ENCODE assay signal across 29 cellular contexts in the genomic region with DNA sequence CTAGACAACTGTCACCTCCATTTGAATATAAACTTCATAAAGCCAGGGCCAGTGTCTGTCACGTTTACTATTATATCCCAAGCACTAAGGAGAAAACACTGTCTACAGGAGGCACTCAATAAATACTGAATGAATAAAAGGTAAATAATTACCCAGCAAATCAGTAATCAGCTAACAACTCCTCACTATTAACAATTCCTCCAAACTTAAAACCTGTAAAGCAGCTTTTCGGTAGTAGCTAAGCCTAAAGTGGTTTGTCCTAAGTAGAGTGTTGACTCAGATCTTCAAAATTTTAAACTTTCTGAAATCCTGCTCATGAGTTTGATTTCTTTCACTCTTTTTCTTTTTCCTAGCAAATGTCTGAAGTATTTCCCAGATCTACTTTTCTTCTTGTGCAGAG. TPM values are rescaled to one million over a fixed set of nuclear protein-coding genes. Genes with fewer than 3 reads are reported as not detected.
"Had no signal": no experiment of that assay in that cellular context is flagged by ENCODE, and none has a peak within 500 bp of the region (broad histone marks: within the 10 kb centered on the region; RNA-seq: fewer than 3 reads in every experiment).

No MANE protein-coding gene starts in this region.

- H3K9ac ChIP-seq: KMS-11 had no signal

- H3K4me3 ChIP-seq: ascending aorta, body of pancreas, MG63, Peyer's patch had no signal

- H3K27me3 Mint-ChIP-seq: activated B cell treated with CpG ODN at 0.5 μM for 24 hours; activated CD4-positive, alpha-beta T cell treated with anti-CD3 and anti-CD28 coated beads, Interleukin-2, amount 10 ng/mL, durations not matched to agents 24 days and 14 days; activated CD8-positive, alpha-beta memory T cell treated with anti-CD3 and anti-CD28 coated beads, Interleukin-2, amount 10 ng/mL, durations not matched to agents 7 days and 5 days; activated naive CD8-positive, alpha-beta T cell treated with anti-CD3 and anti-CD28 coated beads, Interleukin-2, amount 50 U/mL, for 24 hours; activated T-cell treated with anti-CD3 and anti-CD28 coated beads, Interleukin-2, amount 50 U/mL, for 24 hours; central memory CD8-positive, alpha-beta T cell had no signal

- H3K4me2 ChIP-seq: KMS-11 had no signal

- H3K9me3 Mint-ChIP-seq: activated B cell treated with CpG ODN at 0.5 μM for 24 hours; activated CD4-positive, alpha-beta T cell treated with anti-CD3 and anti-CD28 coated beads, Interleukin-2, amount 10 ng/mL, durations not matched to agents 24 days and 14 days; activated naive CD4-positive, alpha-beta T cell treated with anti-CD3 and anti-CD28 coated beads, Interleukin-2, amount 50 U/mL, for 72 hours; activated naive CD8-positive, alpha-beta T cell treated with anti-CD3 and anti-CD28 coated beads, Interleukin-2, amount 50 U/mL, for 24 hours; activated T-cell treated with anti-CD3 and anti-CD28 coated beads, Interleukin-2, amount 50 U/mL, for 24 hours; activated T-helper 1 cell treated with anti-CD3 and anti-CD28 coated beads, Interleukin-12 subunit alpha, Interleukin-12 subunit beta, Interleukin-2, Interleukin-4 antibody, amounts not matched to agents 30 ng/mL and 10 ng/mL and 1 ng/mL, durations not matched to agents 14 hours and 24 hours and 36 hours; central memory CD8-positive, alpha-beta T cell; T-helper 1 cell treated with Interleukin-12 subunit alpha and Interleukin-12 subunit beta and Interleukin-4 antibody, amounts not matched to agents 30 μg/mL and 1 μg/mL, for 36 hours had no signal

- H3K4me1 ChIP-seq: ascending aorta, body of pancreas, Peyer's patch had no signal

- H3K27ac Mint-ChIP-seq: activated B cell treated with CpG ODN at 0.5 μM for 24 hours; activated CD4-positive, alpha-beta T cell treated with anti-CD3 and anti-CD28 coated beads, Interleukin-2, amount 10 ng/mL, durations not matched to agents 24 days and 14 days; activated CD8-positive, alpha-beta memory T cell treated with anti-CD3 and anti-CD28 coated beads, Interleukin-2, amount 10 ng/mL, durations not matched to agents 7 days and 5 days; activated naive CD4-positive, alpha-beta T cell treated with anti-CD3 and anti-CD28 coated beads, Interleukin-2, amount 50 U/mL, for 72 hours; activated naive CD8-positive, alpha-beta T cell treated with anti-CD3 and anti-CD28 coated beads, Interleukin-2, amount 50 U/mL, for 24 hours; activated T-cell treated with anti-CD3 and anti-CD28 coated beads, Interleukin-2, amount 50 U/mL, for 24 hours; activated T-helper 1 cell treated with anti-CD3 and anti-CD28 coated beads, Interleukin-12 subunit alpha, Interleukin-12 subunit beta, Interleukin-2, Interleukin-4 antibody, amounts not matched to agents 30 ng/mL and 10 ng/mL and 1 ng/mL, durations not matched to agents 14 hours and 24 hours and 36 hours; T-helper 1 cell treated with Interleukin-12 subunit alpha and Interleukin-12 subunit beta and Interleukin-4 antibody, amounts not matched to agents 30 μg/mL and 1 μg/mL, for 36 hours had no signal

- ATAC-seq: activated CD8-positive, alpha-beta memory T cell treated with anti-CD3 and anti-CD28 coated beads, Interleukin-2, amount 10 ng/mL, durations not matched to agents 7 days and 5 days; activated naive CD4-positive, alpha-beta T cell treated with anti-CD3 and anti-CD28 coated beads, Interleukin-2, amount 50 U/mL, for 72 hours; activated naive CD8-positive, alpha-beta T cell treated with anti-CD3 and anti-CD28 coated beads, Interleukin-2, amount 50 U/mL, for 24 hours; body of pancreas had no signal

- H3K4me1 Mint-ChIP-seq: activated B cell treated with CpG ODN at 0.5 μM for 24 hours; activated CD8-positive, alpha-beta memory T cell treated with anti-CD3 and anti-CD28 coated beads, Interleukin-2, amount 10 ng/mL, durations not matched to agents 7 days and 5 days; activated naive CD8-positive, alpha-beta T cell treated with anti-CD3 and anti-CD28 coated beads, Interleukin-2, amount 50 U/mL, for 24 hours had no signal

- H3K36me3 Mint-ChIP-seq: activated CD8-positive, alpha-beta memory T cell treated with anti-CD3 and anti-CD28 coated beads, Interleukin-2, amount 10 ng/mL, durations not matched to agents 7 days and 5 days had no signal

- H3K27me3 ChIP-seq: ascending aorta, body of pancreas, MG63, Peyer's patch had no signal

- H3K36me3 ChIP-seq: MG63, Peyer's patch had no signal

- H3K27ac ChIP-seq: ascending aorta, body of pancreas, KMS-11, Peyer's patch, RWPE1 had no signal

- DNase-seq: activated B cell treated with CpG ODN at 0.5 μM for 24 hours; activated CD4-positive, alpha-beta T cell treated with anti-CD3 and anti-CD28 coated beads for 1 hour; activated CD4-positive, alpha-beta T cell treated with anti-CD3 and anti-CD28 coated beads, Interleukin-2, amount 10 ng/mL, durations not matched to agents 24 days and 14 days; activated CD4-positive, alpha-beta T cell treated with anti-CD3 and anti-CD28 coated beads, Interleukin-2, amount 50 U/mL, for 48 hours; activated CD8-positive, alpha-beta memory T cell treated with anti-CD3 and anti-CD28 coated beads, Interleukin-2, amount 10 ng/mL, durations not matched to agents 7 days and 5 days; activated effector memory CD4-positive, alpha-beta T cell treated with anti-CD3 and anti-CD28 coated beads, Interleukin-2, amount 50 U/mL, for 16 hours; activated naive CD4-positive, alpha-beta T cell treated with Interleukin-2 at 50 U/mL for 16 hours; activated naive CD8-positive, alpha-beta T cell treated with anti-CD3 and anti-CD28 coated beads, Interleukin-2, amount 50 U/mL, for 24 hours; activated T-cell treated with anti-CD3 and anti-CD28 coated beads, Interleukin-2, amount 50 U/mL, for 24 hours; amniotic stem cell; body of pancreas; MG63; MV-4-11; NCI-H1092 treated with DMSO at 0.1 percent for 48 hours; NCI-H146; NCI-H2029 treated with DMSO at 0.1 percent for 48 hours; NCI-H446; NCI-H524; NK-92 treated with Interleukin-12 subunit alpha and Interleukin-12 subunit beta, amount 100 ng/mL, for 24 hours; OCI-M1; Peyer's patch; Right ventricle myocardium superior had no signal

- H3K9me3 ChIP-seq: ascending aorta, body of pancreas, MG63, Peyer's patch had no signal

- H3K4me3 Mint-ChIP-seq: activated B cell treated with CpG ODN at 0.5 μM for 24 hours; activated CD4-positive, alpha-beta T cell treated with anti-CD3 and anti-CD28 coated beads, Interleukin-2, amount 10 ng/mL, durations not matched to agents 24 days and 14 days; activated CD8-positive, alpha-beta memory T cell treated with anti-CD3 and anti-CD28 coated beads, Interleukin-2, amount 10 ng/mL, durations not matched to agents 7 days and 5 days; activated naive CD8-positive, alpha-beta T cell treated with anti-CD3 and anti-CD28 coated beads, Interleukin-2, amount 50 U/mL, for 24 hours; activated T-cell treated with anti-CD3 and anti-CD28 coated beads, Interleukin-2, amount 50 U/mL, for 24 hours; activated T-helper 1 cell treated with anti-CD3 and anti-CD28 coated beads, Interleukin-12 subunit alpha, Interleukin-12 subunit beta, Interleukin-2, Interleukin-4 antibody, amounts not matched to agents 30 ng/mL and 10 ng/mL and 1 ng/mL, durations not matched to agents 14 hours and 24 hours and 36 hours; central memory CD8-positive, alpha-beta T cell; T-helper 1 cell treated with Interleukin-12 subunit alpha and Interleukin-12 subunit beta and Interleukin-4 antibody, amounts not matched to agents 30 μg/mL and 1 μg/mL, for 36 hours had no signal

RNA-seq across cellular contexts. Expression of a gene that starts 39.9 kb away (rescaled TPM):
- total RNA-seq: activated B cell treated with CpG ODN at 0.5 μM for 24 hours, ascending aorta, Right ventricle myocardium superior had no signal
